In genomic region chr6:38213275-38213674, GRCh38 we compare ENCODE assay signal across 15 cellular contexts.
DNase-seq lines count a peak whose midpoint lies in the region; ATAC-seq and TF ChIP-seq lines count a peak whose summit lies in the region.
"Had no signal": no experiment of that assay in that cellular context is flagged by ENCODE, and none has a peak within 500 bp of the region (broad histone marks: within the 10 kb centered on the region; RNA-seq: fewer than 3 reads in every experiment).

No MANE protein-coding gene starts in this region.

- no peaks in the 10 kb centered on the region for H3K27me3 Mint-ChIP-seq in CD8-positive, alpha-beta T cell (ENCODE audit: low read depth)
- no peaks in the 10 kb centered on the region for H3K27me3 Mint-ChIP-seq in activated CD4-positive, alpha-beta T cell treated with anti-CD3 and anti-CD28 coated beads, Interleukin-2, amount 10 ng/mL, durations not matched to agents 24 days and 14 days
- H3K27me3 Mint-ChIP-seq: activated naive CD4-positive, alpha-beta T cell treated with anti-CD3 and anti-CD28 coated beads, Interleukin-2, amount 10 ng/mL, durations not matched to agents 7 days and 5 days; dendritic cell treated with granulocyte-macrophage colony-stimulating factor and Interleukin-4, amounts not matched to agents 40 ng/mL and 50 ng/mL, for 4 days; stimulated activated naive B cell treated with anti-CD40 and anti-IgM and Interleukin-4, amounts not matched to agents 10 μg/mL and 1 μg/mL and 100 μg/mL, for 72 hours had no signal

- H3K4me3 ChIP-seq in HUES6 (ENCODE audit: low read depth, low read length) (no peak overlapping the region), colonic mucosa (no peak overlapping the region)
- H3K4me3 ChIP-seq in CD8-positive, alpha-beta T cell (ENCODE audit: low read depth, low read length), result no peak overlapping the region
- H3K4me3 ChIP-seq: ovary, Peyer's patch had no signal

- H3K27ac Mint-ChIP-seq in CD8-positive, alpha-beta T cell, result no peak overlapping the region
- H3K27ac Mint-ChIP-seq in activated CD4-positive, alpha-beta T cell treated with anti-CD3 and anti-CD28 coated beads, Interleukin-2, amount 10 ng/mL, durations not matched to agents 24 days and 14 days, result no peak overlapping the region
- H3K27ac Mint-ChIP-seq: activated naive CD4-positive, alpha-beta T cell treated with anti-CD3 and anti-CD28 coated beads, Interleukin-2, amount 10 ng/mL, durations not matched to agents 7 days and 5 days; dendritic cell treated with granulocyte-macrophage colony-stimulating factor and Interleukin-4, amounts not matched to agents 40 ng/mL and 50 ng/mL, for 4 days; stimulated activated naive B cell treated with anti-CD40 and anti-IgM and Interleukin-4, amounts not matched to agents 10 μg/mL and 1 μg/mL and 100 μg/mL, for 72 hours had no signal

- TF ChIP-seq CTCF in colonic mucosa (IDR thresholded peaks at IDR 0.05), result no peak
- no peak for TF ChIP-seq CTCF in CD8-positive, alpha-beta T cell (IDR thresholded peaks at IDR 0.05)

- POLR2A ChIA-PET in CD8-positive, alpha-beta T cell (lab: Charles Lee), result no interaction called here

- peaks cover 30% of the 10 kb centered on the region for H3K4me1 Mint-ChIP-seq in CD8-positive, alpha-beta T cell (ENCODE audit: low read depth)
- no peaks in the 10 kb centered on the region for H3K4me1 Mint-ChIP-seq in activated CD4-positive, alpha-beta T cell treated with anti-CD3 and anti-CD28 coated beads, Interleukin-2, amount 10 ng/mL, durations not matched to agents 24 days and 14 days

- no peak overlapping the region for H3K4me3 Mint-ChIP-seq in CD8-positive, alpha-beta T cell
- H3K4me3 Mint-ChIP-seq in activated CD4-positive, alpha-beta T cell treated with anti-CD3 and anti-CD28 coated beads, Interleukin-2, amount 10 ng/mL, durations not matched to agents 24 days and 14 days, result no peak overlapping the region
- H3K4me3 Mint-ChIP-seq: activated naive CD4-positive, alpha-beta T cell treated with anti-CD3 and anti-CD28 coated beads, Interleukin-2, amount 10 ng/mL, durations not matched to agents 7 days and 5 days; dendritic cell treated with granulocyte-macrophage colony-stimulating factor and Interleukin-4, amounts not matched to agents 40 ng/mL and 50 ng/mL, for 4 days had no signal

- intact Hi-C loops in colonic mucosa (cut with DNase I), result no loop called here
- intact Hi-C loops in left colon (cut with DNase I, micrococcal nuclease), result no loop called here
- intact Hi-C loops in CD8-positive, alpha-beta T cell (cut with DNase I, micrococcal nuclease), result no loop called here
- intact Hi-C loops in activated CD4-positive, alpha-beta T cell treated with anti-CD3 and anti-CD28 coated beads, Interleukin-2, amount 10 ng/mL, durations not matched to agents 24 days and 14 days (cut with micrococcal nuclease), result no loop called here

- CTCF ChIA-PET in CD8-positive, alpha-beta T cell (lab: Charles Lee), result no interaction called here

- DNase-seq in colonic mucosa, result peak; percentile 42
- DNase-seq in left colon, result peak; percentile 14 to 46
- peak; percentile 44 for DNase-seq in superior temporal gyrus (ENCODE audit: extremely low spot score)
- DNase-seq in CD8-positive, alpha-beta T cell, result no peak
- no peak for DNase-seq in dedifferentiated amniotic fluid mesenchymal stem cell (ENCODE audit: extremely low spot score)
- DNase-seq in UCSD-AML1 (lab: John Stamatoyannopoulos, UW; ENCODE audit: unreplicated experiment), result no peak
- DNase-seq in activated CD4-positive, alpha-beta T cell treated with anti-CD3 and anti-CD28 coated beads, Interleukin-2, amount 10 ng/mL, durations not matched to agents 24 days and 14 days, result no peak
- DNase-seq: activated CD8-positive, alpha-beta memory T cell treated with anti-CD3 and anti-CD28 coated beads for 24 hours; activated naive CD4-positive, alpha-beta T cell treated with anti-CD3 and anti-CD28 coated beads, Interleukin-2, amount 10 ng/mL, durations not matched to agents 7 days and 5 days; Karpas-422; Peyer's patch; stimulated activated naive B cell treated with anti-CD40 and anti-IgM and Interleukin-4, amounts not matched to agents 10 μg/mL and 1 μg/mL and 100 μg/mL, for 72 hours had no signal

- H3K27ac ChIP-seq in HUES6 (ENCODE audit: low read depth, low read length) (peak overlapping the region; percentile 60; the same call in 1 of the 2 replicates), colonic mucosa (peak overlapping the region; percentile 24)
- no peak overlapping the region for H3K27ac ChIP-seq in CD8-positive, alpha-beta T cell (ENCODE audit: low read depth, low read length)
- H3K27ac ChIP-seq: Peyer's patch had no signal

- no peaks in the 10 kb centered on the region for H3K9me3 Mint-ChIP-seq in CD8-positive, alpha-beta T cell
- H3K9me3 Mint-ChIP-seq in activated CD4-positive, alpha-beta T cell treated with anti-CD3 and anti-CD28 coated beads, Interleukin-2, amount 10 ng/mL, durations not matched to agents 24 days and 14 days, result no peaks in the 10 kb centered on the region
- H3K9me3 Mint-ChIP-seq: activated naive CD4-positive, alpha-beta T cell treated with anti-CD3 and anti-CD28 coated beads, Interleukin-2, amount 10 ng/mL, durations not matched to agents 7 days and 5 days; dendritic cell treated with granulocyte-macrophage colony-stimulating factor and Interleukin-4, amounts not matched to agents 40 ng/mL and 50 ng/mL, for 4 days; stimulated activated naive B cell treated with anti-CD40 and anti-IgM and Interleukin-4, amounts not matched to agents 10 μg/mL and 1 μg/mL and 100 μg/mL, for 72 hours had no signal

- peak; percentile 92 for ATAC-seq in left colon
- no peak for ATAC-seq in CD8-positive, alpha-beta T cell
- ATAC-seq: stimulated activated naive B cell treated with anti-CD40 and anti-IgM and Interleukin-4, amounts not matched to agents 10 μg/mL and 1 μg/mL and 100 μg/mL, for 72 hours had no signal

- H3K4me1 ChIP-seq in HUES6 (ENCODE audit: control insufficient read depth, insufficient read depth, low read length) (peaks cover 45% of the 10 kb centered on the region), colonic mucosa (no peaks in the 10 kb centered on the region)
- H3K4me1 ChIP-seq in CD8-positive, alpha-beta T cell (ENCODE audit: insufficient read depth, low read length), result peaks cover 8% of the 10 kb centered on the region
- H3K4me1 ChIP-seq: Peyer's patch had no signal

- H3K9me3 ChIP-seq in HUES6 (ENCODE audit: control insufficient read depth, insufficient read depth, low read depth, low read length), result no peaks in the 10 kb centered on the region
- H3K9me3 ChIP-seq in colonic mucosa, result no peaks in the 10 kb centered on the region
- H3K9me3 ChIP-seq in CD8-positive, alpha-beta T cell (ENCODE audit: low read length), result no peaks in the 10 kb centered on the region
- H3K9me3 ChIP-seq: ovary, Peyer's patch had no signal

- H3K27me3 ChIP-seq in HUES6 (ENCODE audit: control insufficient read depth, insufficient read depth, low read length), result no peaks in the 10 kb centered on the region
- H3K27me3 ChIP-seq in colonic mucosa, result no peaks in the 10 kb centered on the region
- H3K27me3 ChIP-seq in CD8-positive, alpha-beta T cell (ENCODE audit: insufficient read depth, low read length), result no peaks in the 10 kb centered on the region
- H3K27me3 ChIP-seq: ovary, Peyer's patch had no signal

- H3K9ac ChIP-seq in HUES6 (ENCODE audit: low read length), result no peak overlapping the region
- H3K9ac ChIP-seq in colonic mucosa (ENCODE audit: low read depth in 2 of 2, low read length in 2 of 2), result peak overlapping the region in 1 of 2 donors; percentile 35

- no peaks in the 10 kb centered on the region for H3K36me3 ChIP-seq in HUES6 (ENCODE audit: control insufficient read depth, insufficient read depth, low read length)
- no peaks in the 10 kb centered on the region for H3K36me3 ChIP-seq in colonic mucosa
- no peaks in the 10 kb centered on the region for H3K36me3 ChIP-seq in CD8-positive, alpha-beta T cell (ENCODE audit: insufficient read depth, low read length)
- H3K36me3 ChIP-seq: ovary, Peyer's patch had no signal

- no peaks in the 10 kb centered on the region for H3K36me3 Mint-ChIP-seq in CD8-positive, alpha-beta T cell
- H3K36me3 Mint-ChIP-seq in activated CD4-positive, alpha-beta T cell treated with anti-CD3 and anti-CD28 coated beads, Interleukin-2, amount 10 ng/mL, durations not matched to agents 24 days and 14 days (ENCODE audit: low read depth), result no peaks in the 10 kb centered on the region
- H3K36me3 Mint-ChIP-seq: activated naive CD4-positive, alpha-beta T cell treated with anti-CD3 and anti-CD28 coated beads, Interleukin-2, amount 10 ng/mL, durations not matched to agents 7 days and 5 days; stimulated activated naive B cell treated with anti-CD40 and anti-IgM and Interleukin-4, amounts not matched to agents 10 μg/mL and 1 μg/mL and 100 μg/mL, for 72 hours had no signal

Comparison
In these comparisons a context has a peak if more than half of its experiments do, and no peak if none do; other contexts are left out.
1. DNase-seq: peak in colonic mucosa (single experiment), left colon (2 of 2) and superior temporal gyrus (single experiment); none in CD8-positive, alpha-beta T cell (0 of 7), dedifferentiated amniotic fluid mesenchymal stem cell (single experiment), UCSD-AML1 (single experiment) and activated CD4-positive, alpha-beta T cell treated with anti-CD3 and anti-CD28 coated beads, Interleukin-2, amount 10 ng/mL, durations not matched to agents 24 days and 14 days (single experiment).